ENCODE assay signal across 1 cellular context in genomic region chr1:43524804-43525203, GRCh38.
TF ChIP-seq lines count a peak whose summit lies in the region.

No MANE protein-coding gene starts in this region.

TF ChIP-seq in K562, 482 proteins besides CTCF, POLR2A, EP300 and RAD21 (continued from another document and continues in another):
- TF ChIP-seq ZNF609 (CRISPR knock-in tag; IDR thresholded peaks at IDR 0.05; ENCODE audit: borderline replicate concordance) (no peak), SMARCC2 (IDR thresholded peaks at IDR 0.05; ENCODE audit: low read depth) (no peak), CHCHD3 (CRISPR knock-in tag; IDR thresholded peaks at IDR 0.05) (no peak), KDM5B (IDR thresholded peaks at IDR 0.05; ENCODE audit: insufficient replicate concordance, low read depth, low read length) (no peak), ZNF76 (CRISPR knock-in tag; IDR thresholded peaks at IDR 0.05; ENCODE audit: borderline replicate concordance) (no peak), HNRNPH1 (optimal IDR thresholded peaks at IDR 0.05; ENCODE audit: low read depth, low read length) (no peak), RBM39 (optimal IDR thresholded peaks at IDR 0.05; ENCODE audit: low read depth, low read length) (no peak), ADNP (tag; IDR thresholded peaks at IDR 0.05) (no peak), ZBTB34 (CRISPR knock-in tag; IDR thresholded peaks at IDR 0.05) (no peak), SRF (CRISPR knock-in tag; IDR thresholded peaks at IDR 0.05) (no peak), BRCA1 (IDR thresholded peaks at IDR 0.05) (no peak), BRCA1 (CRISPR knock-in tag; IDR thresholded peaks at IDR 0.05) (no peak), THRB (CRISPR knock-in tag; conservative IDR thresholded peaks at IDR 0.05) (no peak), CBFB (CRISPR knock-in tag; IDR thresholded peaks at IDR 0.05) (no peak), USF1 (CRISPR knock-in tag; IDR thresholded peaks at IDR 0.05) (peak; percentile 71), ATF2 (CRISPR knock-in tag; IDR thresholded peaks at IDR 0.05) (no peak), ZNF431 (CRISPR knock-in tag; IDR thresholded peaks at IDR 0.05) (no peak), THRAP3 (IDR thresholded peaks at IDR 0.05; ENCODE audit: borderline replicate concordance) (no peak), BRD9 (IDR thresholded peaks at IDR 0.05; ENCODE audit: low read depth, partially characterized antibody) (no peak), ZNF3 (CRISPR knock-in tag; IDR thresholded peaks at IDR 0.05) (no peak), SRSF9 (IDR thresholded peaks at IDR 0.05; ENCODE audit: borderline replicate concordance, low read depth, low read length) (no peak), BCL6 (CRISPR knock-in tag; IDR thresholded peaks at IDR 0.05) (no peak), TSC22D4 (tag; IDR thresholded peaks at IDR 0.05) (no peak), ZNF764 (CRISPR knock-in tag; IDR thresholded peaks at IDR 0.05; ENCODE audit: low read depth) (no peak), PHF21A (IDR thresholded peaks at IDR 0.05; ENCODE audit: borderline replicate concordance, low read depth) (no peak), CHD7 (IDR thresholded peaks at IDR 0.05; ENCODE audit: low read depth, low read length) (no peak), ZBTB49 (CRISPR knock-in tag; IDR thresholded peaks at IDR 0.05; ENCODE audit: borderline replicate concordance) (no peak), NFIC (IDR thresholded peaks at IDR 0.05) (peak; percentile 98), MYBL2 (IDR thresholded peaks at IDR 0.05; ENCODE audit: low read depth) (no peak), MYBL2 (CRISPR knock-in tag; IDR thresholded peaks at IDR 0.05; ENCODE audit: borderline replicate concordance) (no peak), NR2C2 (CRISPR knock-in tag; IDR thresholded peaks at IDR 0.05) (no peak), NR2C2 (tag; IDR thresholded peaks at IDR 0.05) (peak; percentile 29; the same call in 1 of the 2 replicates), CBFA2T3 (IDR thresholded peaks at IDR 0.05) (peak; percentile 41; the same call in 1 of the 2 replicates), KDM1A (IDR thresholded peaks at IDR 0.05) (no peak), SOX6 (IDR thresholded peaks at IDR 0.05) (no peak), RCOR1 (IDR thresholded peaks at IDR 0.05; ENCODE audit: borderline replicate concordance in 1 of 2, low read depth in 2 of 2, low read length in 2 of 2) (no peak)
